28 cellular contexts compared by ENCODE assay signal in the genomic region with DNA sequence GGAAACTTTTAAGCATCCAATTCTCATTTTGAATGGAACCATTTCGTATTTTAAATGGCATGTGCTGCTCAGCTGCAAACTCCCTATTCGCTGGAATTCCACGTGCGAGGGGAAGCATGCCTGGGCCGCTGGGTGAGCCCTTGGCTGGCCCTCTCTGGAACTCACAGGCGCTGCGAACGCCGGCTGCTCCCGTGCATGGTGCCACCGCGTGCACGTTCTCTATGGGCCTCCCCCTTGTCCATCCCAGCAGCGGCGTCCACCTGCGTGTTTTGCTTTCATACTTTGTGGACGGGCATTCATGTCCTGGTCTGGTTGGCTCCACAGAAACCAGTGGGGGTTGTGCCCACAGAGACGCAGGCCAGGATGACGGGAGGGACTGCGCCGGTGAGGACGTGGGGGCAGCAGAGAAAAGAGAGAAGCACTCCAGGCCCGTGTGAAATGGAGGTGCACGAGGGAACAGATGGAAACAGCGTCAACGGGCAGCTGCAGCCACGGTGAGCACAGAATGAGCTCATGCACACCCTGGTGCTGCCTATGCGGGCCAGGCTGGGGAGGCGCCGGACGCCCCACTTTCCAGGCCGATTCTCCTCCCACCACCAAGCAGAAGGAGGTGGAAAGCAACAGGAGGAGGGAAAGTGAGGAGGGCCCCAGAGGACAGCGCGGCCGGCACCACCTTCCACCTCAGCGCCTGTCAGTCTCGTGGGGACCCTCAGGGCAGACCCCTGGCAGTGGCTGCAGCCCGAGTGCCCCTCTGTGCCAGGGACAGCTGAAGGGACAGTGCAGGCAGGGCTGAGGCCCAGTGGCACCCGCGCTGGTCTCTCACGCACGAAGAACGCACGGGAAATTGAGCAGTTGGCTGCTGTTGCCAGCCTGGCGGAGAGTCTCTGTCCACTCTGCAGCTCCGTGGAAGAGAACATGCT. TPM values are rescaled to one million over a fixed set of nuclear protein-coding genes. Genes with fewer than 3 reads are reported as not detected.
"Had no signal": no experiment of that assay in that cellular context is flagged by ENCODE, and none has a peak within 500 bp of the region (broad histone marks: within the 10 kb centered on the region; RNA-seq: fewer than 3 reads in every experiment).

No MANE protein-coding gene starts in this region.

- H3K9me3 ChIP-seq: testis, uterus had no signal

- ATAC-seq: activated CD8-positive, alpha-beta memory T cell treated with anti-CD3 and anti-CD28 coated beads, Interleukin-2, amount 10 ng/mL, durations not matched to agents 7 days and 5 days had no signal

- H3K36me3 Mint-ChIP-seq: activated CD8-positive, alpha-beta memory T cell treated with anti-CD3 and anti-CD28 coated beads, Interleukin-2, amount 10 ng/mL, durations not matched to agents 7 days and 5 days had no signal

- H3K27ac ChIP-seq: coronary artery, hepatocyte, testis, uterus had no signal

- DNase-seq: activated CD4-positive, alpha-beta memory T cell treated with anti-CD3 and anti-CD28 coated beads, Interleukin-2, amount 10 ng/mL, durations not matched to agents 7 days and 5 days; activated CD4-positive, alpha-beta T cell treated with anti-CD3 and anti-CD28 coated beads for 4 hours; activated CD4-positive, CD25-positive, alpha-beta regulatory T cell; activated CD8-positive, alpha-beta memory T cell treated with anti-CD3 and anti-CD28 coated beads, Interleukin-2, amount 10 ng/mL, durations not matched to agents 7 days and 5 days; activated effector memory CD4-positive, alpha-beta T cell treated with anti-CD3 and anti-CD28 coated beads, Interleukin-2, amount 50 U/mL, for 16 hours; activated T-cell treated with anti-CD3 and anti-CD28 coated beads for 4 hours; foreskin fibroblast; immature natural killer cell; kidney glomerular epithelial cell; retina; stimulated activated CD4-positive, alpha-beta T cell treated with anti-CD3 and anti-CD28 coated beads, Interleukin-4, amount 100 ng/mL, for 1 hour; stimulated activated naive CD4-positive, alpha-beta T cell; T-helper 1 cell; testis; trophoblast cell; uterus had no signal

- H3K36me3 ChIP-seq: uterus had no signal

- H3K27ac Mint-ChIP-seq: activated CD4-positive, alpha-beta memory T cell treated with anti-CD3 and anti-CD28 coated beads, Interleukin-2, amount 10 ng/mL, durations not matched to agents 7 days and 5 days; activated CD8-positive, alpha-beta memory T cell treated with anti-CD3 and anti-CD28 coated beads, Interleukin-2, amount 10 ng/mL, durations not matched to agents 7 days and 5 days; activated naive CD4-positive, alpha-beta T cell treated with anti-CD3 and anti-CD28 coated beads, Interleukin-2, amount 50 U/mL, for 24 hours; immature natural killer cell; memory B cell had no signal

- H3K4me3 Mint-ChIP-seq: activated CD4-positive, alpha-beta memory T cell treated with anti-CD3 and anti-CD28 coated beads, Interleukin-2, amount 10 ng/mL, durations not matched to agents 7 days and 5 days; activated CD8-positive, alpha-beta memory T cell treated with anti-CD3 and anti-CD28 coated beads, Interleukin-2, amount 10 ng/mL, durations not matched to agents 7 days and 5 days; activated naive CD4-positive, alpha-beta T cell treated with anti-CD3 and anti-CD28 coated beads, Interleukin-2, amount 50 U/mL, for 24 hours; central memory CD8-positive, alpha-beta T cell; immature natural killer cell; memory B cell; neural crest cell had no signal

- H3K4me3 ChIP-seq: coronary artery, hepatocyte, testis, uterus had no signal

- H3K9me3 Mint-ChIP-seq: activated CD4-positive, alpha-beta memory T cell treated with anti-CD3 and anti-CD28 coated beads, Interleukin-2, amount 10 ng/mL, durations not matched to agents 7 days and 5 days; activated naive CD4-positive, alpha-beta T cell treated with anti-CD3 and anti-CD28 coated beads, Interleukin-2, amount 50 U/mL, for 24 hours; central memory CD8-positive, alpha-beta T cell; immature natural killer cell; memory B cell; neural crest cell had no signal

- H3K27me3 Mint-ChIP-seq: activated CD4-positive, alpha-beta memory T cell treated with anti-CD3 and anti-CD28 coated beads, Interleukin-2, amount 10 ng/mL, durations not matched to agents 7 days and 5 days; activated CD8-positive, alpha-beta memory T cell treated with anti-CD3 and anti-CD28 coated beads, Interleukin-2, amount 10 ng/mL, durations not matched to agents 7 days and 5 days; activated naive CD4-positive, alpha-beta T cell treated with anti-CD3 and anti-CD28 coated beads, Interleukin-2, amount 50 U/mL, for 24 hours; central memory CD8-positive, alpha-beta T cell; memory B cell had no signal

- H3K4me1 Mint-ChIP-seq: activated CD4-positive, alpha-beta memory T cell treated with anti-CD3 and anti-CD28 coated beads, Interleukin-2, amount 10 ng/mL, durations not matched to agents 7 days and 5 days; activated CD8-positive, alpha-beta memory T cell treated with anti-CD3 and anti-CD28 coated beads, Interleukin-2, amount 10 ng/mL, durations not matched to agents 7 days and 5 days; activated naive CD4-positive, alpha-beta T cell treated with anti-CD3 and anti-CD28 coated beads, Interleukin-2, amount 50 U/mL, for 24 hours; memory B cell had no signal

- H3K4me1 ChIP-seq: testis, uterus had no signal

- H3K27me3 ChIP-seq: hepatocyte, testis, uterus had no signal

RNA-seq across cellular contexts. Expression of gene MUC5B, which starts 57.5 kb away (rescaled TPM):
- total RNA-seq: activated CD4-positive, alpha-beta memory T cell treated with anti-CD3 and anti-CD28 coated beads, Interleukin-2, amount 10 ng/mL, durations not matched to agents 7 days and 5 days; activated CD8-positive, alpha-beta memory T cell treated with anti-CD3 and anti-CD28 coated beads, Interleukin-2, amount 10 ng/mL, durations not matched to agents 7 days and 5 days; astrocyte; epithelial cell of proximal tubule; fibroblast of lung; glomerular endothelial cell; myocyte; osteoblast had no signal
